8 cellular contexts compared by ENCODE assay signal in the genomic region with DNA sequence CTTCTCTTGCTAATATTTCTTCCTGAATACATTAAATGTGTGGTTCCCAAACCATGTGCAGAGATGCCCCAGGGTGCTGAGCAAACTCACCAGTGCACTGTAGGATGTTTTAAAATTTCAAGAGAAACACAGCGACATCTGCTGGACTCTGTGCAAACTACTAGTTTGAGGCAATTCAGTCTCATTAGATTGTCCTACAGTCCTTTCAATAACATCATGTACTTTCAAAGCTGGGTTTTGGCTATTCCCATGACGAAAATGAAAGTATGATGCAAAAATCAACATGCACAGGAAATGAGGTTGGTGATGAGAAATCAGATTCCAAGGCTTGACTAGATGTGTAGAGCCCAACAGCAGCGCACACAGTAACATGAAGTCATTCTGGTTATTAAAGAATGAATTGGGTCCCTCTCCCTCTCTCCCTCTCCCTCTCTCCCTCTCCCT.
DNase-seq lines count a peak whose midpoint lies in the region; ATAC-seq and TF ChIP-seq lines count a peak whose summit lies in the region.

No MANE protein-coding gene starts in this region.

- H3K27ac ChIP-seq in heart left ventricle (no peak overlapping the region), sigmoid colon (peak overlapping the region in 2 of 4 donors; percentile 6 to 53)

- no peak for TF ChIP-seq POLR2A in heart left ventricle (IDR thresholded peaks at IDR 0.05)
- no peak for TF ChIP-seq POLR2A in sigmoid colon (IDR thresholded peaks at IDR 0.05)

- DNase-seq in Daoy (ENCODE audit: low read depth) (peak; percentile 36), LoVo (ENCODE audit: low spot score) (peak; percentile 61), SK-MEL-5 (ENCODE audit: low read depth, low spot score) (peak; percentile 84), heart left ventricle (peak in 2 of 5 donors; percentile 26 to 29), sigmoid colon (no peak)
- peak; percentile 43 for DNase-seq in activated naive CD4-positive, alpha-beta T cell treated with anti-CD3 and anti-CD28 coated beads, Interleukin-2, amount 50 U/mL, for 16 hours

- peak; percentile 70 to 88 (median 76) for TF ChIP-seq CTCF in heart left ventricle (IDR thresholded peaks at IDR 0.05)
- peak in 3 of 4 experiments; percentile 70 to 77 (median 76) for TF ChIP-seq CTCF in sigmoid colon (IDR thresholded peaks at IDR 0.05)

- no peaks in the 10 kb centered on the region for H3K9me3 ChIP-seq in heart left ventricle
- no peaks in the 10 kb centered on the region for H3K9me3 ChIP-seq in sigmoid colon

- in situ Hi-C loops in SK-MEL-5 (cut with HindIII; ENCODE audit: low pct_unique_long_range_greater_than_20kb, low sequenced_read_pairs): no loop called here

- TF ChIP-seq EP300 in sigmoid colon (IDR thresholded peaks at IDR 0.05): no peak

- intact Hi-C loops in heart left ventricle (cut with DNase I): no loop called here
- intact Hi-C loops in sigmoid colon (cut with DNase I): no loop called here

- ATAC-seq in heart left ventricle (peak; percentile 61 to 81 (median 78)), GM19035 (IDR thresholded peaks at IDR 0.05; ENCODE audit: unreplicated experiment) (no peak), GM21390 (IDR thresholded peaks at IDR 0.05; ENCODE audit: unreplicated experiment) (no peak)

- no peak overlapping the region for H3K4me3 ChIP-seq in heart left ventricle
- no peak overlapping the region for H3K4me3 ChIP-seq in sigmoid colon

- H3K4me1 ChIP-seq in heart left ventricle (peaks cover 0 to 4% (median under 1%) of the 10 kb centered on the region in 12 donors), sigmoid colon (peaks cover 0 to 11% (median 4%) of the 10 kb centered on the region in 4 donors)

- peaks cover 0 to 75% (median 67%) of the 10 kb centered on the region in 9 donors for H3K36me3 ChIP-seq in heart left ventricle
- peaks cover 36 to 70% (median 49%) of the 10 kb centered on the region in 4 donors for H3K36me3 ChIP-seq in sigmoid colon

- H3K27me3 ChIP-seq in heart left ventricle (no peaks in the 10 kb centered on the region), sigmoid colon (no peaks in the 10 kb centered on the region)

- WGBS in heart left ventricle, 4 donors: 37 to 43% (median 40%) methylated on average over 3 of the region's 3 CpGs
- WGBS in sigmoid colon, 2 donors: 35 to 40% methylated on average over 3 of the region's 3 CpGs

Comparison
In these comparisons a context has a peak if more than half of its experiments do, and no peak if none do; other contexts are left out.
1. ATAC-seq: peak in heart left ventricle (4 of 4); none in GM19035 (single experiment) and GM21390 (single experiment).